ENCODE assay signal across 27 cellular contexts in the genomic region with DNA sequence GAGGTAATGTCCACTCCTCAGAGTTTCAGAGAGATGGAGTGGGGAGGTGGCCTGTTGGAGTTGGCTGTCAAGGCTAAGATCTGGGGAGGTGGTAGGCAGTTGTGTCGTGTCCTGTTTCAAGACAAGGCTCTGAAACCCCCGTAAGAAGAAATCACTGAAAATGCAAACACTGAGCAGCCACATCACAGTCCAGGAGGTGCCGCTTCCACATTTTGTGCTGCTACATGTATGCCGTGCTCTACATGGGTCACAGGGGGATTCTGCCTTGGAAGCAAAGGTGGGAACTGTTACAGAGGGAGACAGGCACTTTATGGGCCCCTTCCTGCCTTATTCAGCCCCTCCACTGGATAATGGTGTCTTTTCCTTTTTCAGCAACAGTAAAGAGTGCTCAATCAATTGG. TPM values are rescaled to one million over a fixed set of nuclear protein-coding genes. Genes with fewer than 3 reads are reported as not detected.
"Had no signal": no experiment of that assay in that cellular context is flagged by ENCODE, and none has a peak within 500 bp of the region (broad histone marks: within the 10 kb centered on the region; RNA-seq: fewer than 3 reads in every experiment).

No MANE protein-coding gene starts in this region.

- H3K27me3 ChIP-seq: MG63, SJSA1 had no signal

- H3K27ac ChIP-seq: SJSA1 had no signal

- DNase-seq: activated B cell treated with CpG ODN at 0.5 μM for 24 hours; activated CD4-positive, alpha-beta T cell treated with anti-CD3 and anti-CD28 coated beads for 1 hour; activated CD4-positive, alpha-beta T cell treated with anti-CD3 and anti-CD28 coated beads, Interleukin-2, amount 10 ng/mL, durations not matched to agents 24 days and 14 days; activated CD8-positive, alpha-beta T cell treated with anti-CD3 and anti-CD28 coated beads for 36 hours; activated gamma-delta T cell treated with Interleukin-2 at 50 U/mL for 16 hours; activated naive CD4-positive, alpha-beta T cell treated with anti-CD3 and anti-CD28 coated beads, Interleukin-2, amount 10 ng/mL, durations not matched to agents 7 days and 5 days; activated naive CD8-positive, alpha-beta T cell treated with anti-CD3 and anti-CD28 coated beads for 36 hours; activated T-cell treated with anti-CD3 and anti-CD28 coated beads, Interleukin-2, amount 50 U/mL, for 4 hours; anterior cingulate cortex; cerebellar nuclear complex; MG63; MV-4-11; NCI-H1092 treated with DMSO at 0.1 percent for 48 hours; NCI-H1436; NCI-H1694 treated with DMSO at 0.1 percent for 48 hours; NCI-H2029 treated with DMSO at 0.1 percent for 48 hours; NCI-H345; NCI-H510A; NCI-H526 treated with DMSO at 0.1 percent for 48 hours; NCI-H82; SHP77; SW 1271 had no signal

- H3K27ac Mint-ChIP-seq: activated B cell treated with CpG ODN at 0.5 μM for 24 hours; activated CD4-positive, alpha-beta T cell treated with anti-CD3 and anti-CD28 coated beads, Interleukin-2, amount 10 ng/mL, durations not matched to agents 24 days and 14 days; activated CD8-positive, alpha-beta T cell treated with anti-CD3 and anti-CD28 coated beads for 36 hours; activated naive CD4-positive, alpha-beta T cell treated with anti-CD3 and anti-CD28 coated beads, Interleukin-2, amount 10 ng/mL, durations not matched to agents 7 days and 5 days; activated naive CD8-positive, alpha-beta T cell treated with anti-CD3 and anti-CD28 coated beads for 36 hours; activated T-helper 2 cell treated with anti-CD3 and anti-CD28 coated beads, Interferon-gamma antibody, Interleukin-2, Interleukin-4, amounts not matched to agents 10 μg/mL and 5 μg/mL and 100 μg/mL, durations not matched to agents 14 hours and 24 hours and 36 hours had no signal

- ATAC-seq: activated CD8-positive, alpha-beta T cell treated with anti-CD3 and anti-CD28 coated beads for 36 hours; activated T-cell treated with anti-CD3 and anti-CD28 coated beads, Interleukin-2, amount 50 U/mL, for 4 hours; SK-N-SH treated with all-trans-retinoic acid at 6 μM for 48 hours had no signal

- H3K36me3 ChIP-seq: MG63 had no signal

- H3K9me3 Mint-ChIP-seq: activated B cell treated with CpG ODN at 0.5 μM for 24 hours; activated CD4-positive, alpha-beta T cell treated with anti-CD3 and anti-CD28 coated beads, Interleukin-2, amount 10 ng/mL, durations not matched to agents 24 days and 14 days; activated CD8-positive, alpha-beta T cell treated with anti-CD3 and anti-CD28 coated beads for 36 hours; activated naive CD4-positive, alpha-beta T cell treated with anti-CD3 and anti-CD28 coated beads, Interleukin-2, amount 10 ng/mL, durations not matched to agents 7 days and 5 days; activated naive CD8-positive, alpha-beta T cell treated with anti-CD3 and anti-CD28 coated beads for 36 hours; activated T-cell treated with anti-CD3 and anti-CD28 coated beads, Interleukin-2, amount 50 U/mL, for 4 hours; activated T-helper 2 cell treated with anti-CD3 and anti-CD28 coated beads, Interferon-gamma antibody, Interleukin-2, Interleukin-4, amounts not matched to agents 10 μg/mL and 5 μg/mL and 100 μg/mL, durations not matched to agents 14 hours and 24 hours and 36 hours had no signal

- H3K4me1 Mint-ChIP-seq: activated B cell treated with CpG ODN at 0.5 μM for 24 hours had no signal

- H3K27me3 Mint-ChIP-seq: activated B cell treated with CpG ODN at 0.5 μM for 24 hours; activated CD4-positive, alpha-beta T cell treated with anti-CD3 and anti-CD28 coated beads, Interleukin-2, amount 10 ng/mL, durations not matched to agents 24 days and 14 days; activated CD8-positive, alpha-beta T cell treated with anti-CD3 and anti-CD28 coated beads for 36 hours; activated naive CD4-positive, alpha-beta T cell treated with anti-CD3 and anti-CD28 coated beads, Interleukin-2, amount 10 ng/mL, durations not matched to agents 7 days and 5 days; activated naive CD8-positive, alpha-beta T cell treated with anti-CD3 and anti-CD28 coated beads for 36 hours had no signal

- H3K4me3 Mint-ChIP-seq: activated B cell treated with CpG ODN at 0.5 μM for 24 hours; activated CD4-positive, alpha-beta T cell treated with anti-CD3 and anti-CD28 coated beads, Interleukin-2, amount 10 ng/mL, durations not matched to agents 24 days and 14 days; activated CD8-positive, alpha-beta T cell treated with anti-CD3 and anti-CD28 coated beads for 36 hours; activated naive CD4-positive, alpha-beta T cell treated with anti-CD3 and anti-CD28 coated beads, Interleukin-2, amount 10 ng/mL, durations not matched to agents 7 days and 5 days; activated naive CD8-positive, alpha-beta T cell treated with anti-CD3 and anti-CD28 coated beads for 36 hours; activated T-cell treated with anti-CD3 and anti-CD28 coated beads, Interleukin-2, amount 50 U/mL, for 4 hours had no signal

- H3K9me3 ChIP-seq: MG63, SJSA1 had no signal

- H3K4me3 ChIP-seq: MG63, SJSA1 had no signal

RNA-seq across cellular contexts. Expression of a gene that starts 34.2 kb away (rescaled TPM):
- total RNA-seq: activated B cell treated with CpG ODN at 0.5 μM for 24 hours; activated CD4-positive, alpha-beta T cell treated with anti-CD3 and anti-CD28 coated beads, Interleukin-2, amount 10 ng/mL, durations not matched to agents 24 days and 14 days; activated CD8-positive, alpha-beta T cell treated with anti-CD3 and anti-CD28 coated beads for 36 hours; activated naive CD8-positive, alpha-beta T cell treated with anti-CD3 and anti-CD28 coated beads for 36 hours; activated T-cell treated with anti-CD3 and anti-CD28 coated beads, Interleukin-2, amount 50 U/mL, for 4 hours; activated T-helper 2 cell treated with anti-CD3 and anti-CD28 coated beads, Interferon-gamma antibody, Interleukin-2, Interleukin-4, amounts not matched to agents 10 μg/mL and 5 μg/mL and 100 μg/mL, durations not matched to agents 14 hours and 24 hours and 36 hours; cardiac septum; SJSA1; T-helper 1 cell treated with Interleukin-12 subunit alpha and Interleukin-12 subunit beta and Interleukin-4 antibody, amounts not matched to agents 30 ng/mL and 1 ng/mL, for 36 hours had no signal
